ENCODE assay signal across 22 cellular contexts in genomic region chr4:68895561-68896198, GRCh38. TPM values are rescaled to one million over a fixed set of nuclear protein-coding genes. Genes with fewer than 3 reads are reported as not detected.
"Had no signal": no experiment of that assay in that cellular context is flagged by ENCODE, and none has a peak within 500 bp of the region (broad histone marks: within the 10 kb centered on the region; RNA-seq: fewer than 3 reads in every experiment).

No MANE protein-coding gene starts in this region.

- DNase-seq: activated CD4-positive, alpha-beta T cell treated with anti-CD3 and anti-CD28 coated beads, Interleukin-2, amount 10 ng/mL, durations not matched to agents 7 days and 5 days; activated CD8-positive, alpha-beta T cell treated with anti-CD3 and anti-CD28 coated beads, Interleukin-2, amount 10 ng/mL, durations not matched to agents 7 days and 5 days; activated gamma-delta T cell; activated naive CD4-positive, alpha-beta T cell treated with anti-CD3 and anti-CD28 coated beads, Interleukin-2, amount 50 U/mL, for 16 hours; activated naive CD8-positive, alpha-beta T cell treated with anti-CD3 and anti-CD28 coated beads, Interleukin-2, amount 50 U/mL, for 24 hours; aorta; brain microvascular endothelial cell; central memory CD4-positive, alpha-beta T cell; dermis blood vessel endothelial cell; effector CD8-positive, alpha-beta T cell; erythroblast; foreskin melanocyte; hippocampal formation; retina; stimulated activated CD4-positive, alpha-beta T cell treated with anti-CD3 and anti-CD28 coated beads, Interleukin-4, amount 100 ng/mL, for 24 hours; stimulated activated naive CD4-positive, alpha-beta T cell treated with Interleukin-2 at 50 U/mL for 16 hours had no signal

RNA-seq across cellular contexts. Expression of gene UGT2A3, which starts 55.9 kb away (rescaled TPM):
- total RNA-seq: activated CD4-positive, alpha-beta T cell treated with anti-CD3 and anti-CD28 coated beads, Interleukin-2, amount 10 ng/mL, durations not matched to agents 7 days and 5 days; activated CD8-positive, alpha-beta T cell treated with anti-CD3 and anti-CD28 coated beads, Interleukin-2, amount 10 ng/mL, durations not matched to agents 7 days and 5 days; activated T-helper 1 cell treated with anti-CD3 and anti-CD28 coated beads, Interleukin-12 subunit alpha, Interleukin-12 subunit beta, Interleukin-2, Interleukin-4 antibody, amounts not matched to agents 30 ng/mL and 10 ng/mL and 1 ng/mL, durations not matched to agents 14 hours and 24 hours and 36 hours; aorta; fibroblast of lung; natural killer cell treated with Interleukin-12 subunit alpha and Interleukin-12 subunit beta and Interleukin-15 and Interleukin-18, amount 100 ng/mL, for 72 hours; osteocyte; thoracic aorta; vagina had no signal
- polyA plus RNA-seq: fibroblast of lung had no signal
